ENCODE assay signal across 13 cellular contexts in genomic region chr9:89482056-89482784, GRCh38. TPM values are rescaled to one million over a fixed set of nuclear protein-coding genes. Genes with fewer than 3 reads are reported as not detected.
A peak's percentile ranks its signal among the peaks of the same experiment; 100 is the strongest.
DNase-seq lines count a peak whose midpoint lies in the region; ATAC-seq and TF ChIP-seq lines count a peak whose summit lies in the region.
"Had no signal": no experiment of that assay in that cellular context is flagged by ENCODE, and none has a peak within 500 bp of the region (broad histone marks: within the 10 kb centered on the region; RNA-seq: fewer than 3 reads in every experiment).

No MANE protein-coding gene starts in this region.

- H3K4me1 Mint-ChIP-seq in T-helper 2 cell treated with Interferon-gamma antibody and Interleukin-4, amounts not matched to agents 5 μg/mL and 100 μg/mL, for 36 hours (ENCODE audit: low read depth), result peaks cover 84% of the 10 kb centered on the region

- H2AFZ ChIP-seq in hepatocyte, result no peak overlapping the region

- peak overlapping the region; percentile 89 for H3K4me3 Mint-ChIP-seq in T-helper 2 cell treated with Interferon-gamma antibody and Interleukin-4, amounts not matched to agents 5 μg/mL and 100 μg/mL, for 36 hours

- H3K4me2 ChIP-seq in hepatocyte, result no peak overlapping the region

- no peak for ATAC-seq in HG03135 (IDR thresholded peaks at IDR 0.05; ENCODE audit: unreplicated experiment)
- ATAC-seq in left lung, result no peak
- ATAC-seq: K562 had no signal

- H3K27ac Mint-ChIP-seq in T-helper 2 cell treated with Interferon-gamma antibody and Interleukin-4, amounts not matched to agents 5 μg/mL and 100 μg/mL, for 36 hours, result peak overlapping the region; percentile 95

- peaks cover 5 to 33% of the 10 kb centered on the region in 2 donors for H3K4me1 ChIP-seq in left lung
- peaks cover 12% of the 10 kb centered on the region for H3K4me1 ChIP-seq in hepatocyte (ENCODE audit: insufficient read depth)

- H3K79me2 ChIP-seq in hepatocyte, result peaks cover 37% of the 10 kb centered on the region

- H3K27ac ChIP-seq in left lung, result no peak overlapping the region
- H3K27ac ChIP-seq in hepatocyte, result no peak overlapping the region

- H3K27me3 Mint-ChIP-seq in T-helper 2 cell treated with Interferon-gamma antibody and Interleukin-4, amounts not matched to agents 5 μg/mL and 100 μg/mL, for 36 hours (ENCODE audit: low read depth), result no peaks in the 10 kb centered on the region

- peaks cover 76% of the 10 kb centered on the region for H3K36me3 Mint-ChIP-seq in T-helper 2 cell treated with Interferon-gamma antibody and Interleukin-4, amounts not matched to agents 5 μg/mL and 100 μg/mL, for 36 hours (ENCODE audit: low read depth)

- H3K9me3 Mint-ChIP-seq in T-helper 2 cell treated with Interferon-gamma antibody and Interleukin-4, amounts not matched to agents 5 μg/mL and 100 μg/mL, for 36 hours, result peaks cover 13% of the 10 kb centered on the region

- intact Hi-C loops in left lung (cut with DNase I), result no loop called here

- H3K36me3 ChIP-seq in left lung (peaks cover 0 to 9% of the 10 kb centered on the region in 2 donors), hepatocyte (replicated peaks; ENCODE audit: insufficient read depth, low read depth) (no peaks in the 10 kb centered on the region)

- H3K27me3 ChIP-seq in left lung, result no peaks in the 10 kb centered on the region
- H3K27me3 ChIP-seq in hepatocyte, result no peaks in the 10 kb centered on the region

- H4K20me1 ChIP-seq in hepatocyte (ENCODE audit: insufficient read depth, poor library complexity, severe bottlenecking), result no peaks in the 10 kb centered on the region

- no peaks in the 10 kb centered on the region for H3K9me3 ChIP-seq in left lung
- H3K9me3 ChIP-seq in hepatocyte (ENCODE audit: low read depth), result no peaks in the 10 kb centered on the region

- no peak for DNase-seq in T-helper 2 cell treated with Interferon-gamma antibody and Interleukin-4, amounts not matched to agents 5 μg/mL and 100 μg/mL, for 36 hours (ENCODE audit: low spot score)
- DNase-seq in T-helper 2 cell (no peak), globus pallidus (ENCODE audit: low spot score) (peak; percentile 71), left lung (no peak), hepatocyte (ENCODE audit: low spot score) (no peak)
- DNase-seq in activated CD8-positive, alpha-beta memory T cell treated with anti-CD3 and anti-CD28 coated beads, Interleukin-2, amount 50 U/mL, for 4 hours, result peak; percentile 16
- peak; percentile 38 for DNase-seq in stimulated activated CD8-positive, alpha-beta memory T cell treated with anti-CD3 and anti-CD28 coated beads, Interleukin-4, amount 100 ng/mL, for 48 hours
- DNase-seq: 8988T; foreskin fibroblast; H7; stimulated activated CD4-positive, alpha-beta T cell treated with anti-CD3 and anti-CD28 coated beads, Interleukin-2, amount 100 ng/mL, for 48 hours had no signal

- no peak overlapping the region for H3K4me3 ChIP-seq in left lung
- no peak overlapping the region for H3K4me3 ChIP-seq in hepatocyte
- H3K4me3 ChIP-seq: K562 had no signal

- TF ChIP-seq CTCF in left lung (IDR thresholded peaks at IDR 0.05), result no peak
- TF ChIP-seq CTCF in hepatocyte (IDR thresholded peaks at IDR 0.05; ENCODE audit: poor library complexity), result no peak

- no peaks in the 10 kb centered on the region for H3K9me2 ChIP-seq in hepatocyte (replicated peaks; ENCODE audit: insufficient read depth)

- WGBS in hepatocyte (ENCODE audit: low lambda C conversion rate, missing lambda C conversion rate), result 75% methylated on average over 14 of the region's 14 CpGs

RNA-seq across cellular contexts. Expression of gene SEMA4D, which starts 15.7 kb away (rescaled TPM):
- total RNA-seq in left lung (10 to 100 TPM; 30.2 to 71.9 TPM), hepatocyte (9.4 and 10.0 TPM in 2 replicates)
- polyA plus RNA-seq in hepatocyte, result 10.1 and 10.4 TPM in 2 replicates

Comparison
In these comparisons a context has a peak if more than half of its experiments do, and no peak if none do; other contexts are left out.
1. DNase-seq: peak in activated CD8-positive, alpha-beta memory T cell treated with anti-CD3 and anti-CD28 coated beads, Interleukin-2, amount 50 U/mL, for 4 hours (single experiment), globus pallidus (single experiment) and stimulated activated CD8-positive, alpha-beta memory T cell treated with anti-CD3 and anti-CD28 coated beads, Interleukin-4, amount 100 ng/mL, for 48 hours (single experiment); none in T-helper 2 cell treated with Interferon-gamma antibody and Interleukin-4, amounts not matched to agents 5 μg/mL and 100 μg/mL, for 36 hours (single experiment), T-helper 2 cell (0 of 5), left lung (0 of 2) and hepatocyte (single experiment).